17 cellular contexts compared by ENCODE assay signal in genomic region chr11:122192634-122193245, GRCh38.
DNase-seq lines count a peak whose midpoint lies in the region; ATAC-seq and TF ChIP-seq lines count a peak whose summit lies in the region.
"Had no signal": no experiment of that assay in that cellular context is flagged by ENCODE, and none has a peak within 500 bp of the region (broad histone marks: within the 10 kb centered on the region; RNA-seq: fewer than 3 reads in every experiment).

No MANE protein-coding gene starts in this region.

- CTCF ChIA-PET in HEK293T (lab: Yijun Ruan, JAX): no interaction called here

- in situ Hi-C loops in SK-MEL-5 (cut with HindIII; ENCODE audit: low pct_unique_long_range_greater_than_20kb, low sequenced_read_pairs): no loop called here

- POLR2A ChIA-PET in HEK293T (lab: Yijun Ruan, JAX): no interaction called here

- H3K27ac ChIP-seq in tibial artery: peak overlapping the region; percentile 63 to 71

- DNase-seq in activated naive CD4-positive, alpha-beta T cell treated with anti-CD3 and anti-CD28 coated beads, Interleukin-2, amount 50 U/mL, for 72 hours (ENCODE audit: low spot score in 2 of 2): no peak
- DNase-seq in activated naive CD4-positive, alpha-beta T cell (lab: John Stamatoyannopoulos, UW): no peak
- DNase-seq in SK-MEL-5 (ENCODE audit: low read depth, low spot score) (peak; percentile 53), fibroblast of mammary gland (ENCODE audit: low read depth) (peak; percentile 82), tibial artery (no peak), LoVo (ENCODE audit: low spot score) (no peak), HEK293T (ENCODE audit: extremely low spot score) (no peak)
- DNase-seq: ACHN; activated CD4-positive, alpha-beta T cell treated with anti-CD3 and anti-CD28 coated beads for 48 hours; activated naive CD4-positive, alpha-beta T cell treated with anti-CD3 and anti-CD28 coated beads for 36 hours; DMS 273 treated with DMSO at 0.1 percent for 48 hours; hippocampal formation; mesendoderm; NCI-H1436 treated with DMSO at 0.1 percent for 48 hours; NCI-H748 treated with DMSO at 0.1 percent for 48 hours; stimulated activated CD4-positive, alpha-beta T cell treated with anti-CD3 and anti-CD28 coated beads, Interleukin-4, amount 100 ng/mL, for 4 hours had no signal

- H3K36me3 Mint-ChIP-seq in activated naive CD4-positive, alpha-beta T cell treated with anti-CD3 and anti-CD28 coated beads, Interleukin-2, amount 50 U/mL, for 72 hours: no peaks in the 10 kb centered on the region

- H3K27ac Mint-ChIP-seq in activated naive CD4-positive, alpha-beta T cell treated with anti-CD3 and anti-CD28 coated beads, Interleukin-2, amount 50 U/mL, for 72 hours: no peak overlapping the region
- H3K27ac Mint-ChIP-seq: activated naive CD4-positive, alpha-beta T cell treated with anti-CD3 and anti-CD28 coated beads for 36 hours had no signal

- H3K4me3 ChIP-seq in fibroblast of mammary gland (ENCODE audit: control insufficient read depth, low read depth, low read length) (no peak overlapping the region), tibial artery (no peak overlapping the region)

- peak; percentile 48 to 92 for ATAC-seq in activated naive CD4-positive, alpha-beta T cell treated with anti-CD3 and anti-CD28 coated beads, Interleukin-2, amount 50 U/mL, for 72 hours
- ATAC-seq in HG03139 (IDR thresholded peaks at IDR 0.05; ENCODE audit: unreplicated experiment): no peak

- H3K4me1 ChIP-seq in tibial artery: peaks cover 0 to 97% (median 39%) of the 10 kb centered on the region in 4 donors

- TF ChIP-seq CTCF in fibroblast of mammary gland (conservative IDR thresholded peaks at IDR 0.05; ENCODE audit: control insufficient read depth, insufficient read depth, low read depth, low read length) (no peak), tibial artery (IDR thresholded peaks at IDR 0.05) (no peak)

- no peaks in the 10 kb centered on the region for H3K27me3 ChIP-seq in tibial artery

- intact Hi-C loops in tibial artery (cut with DNase I; ENCODE audit: low total_unique reads): no loop called here

- H3K9me3 ChIP-seq in tibial artery: no peaks in the 10 kb centered on the region

- H3K9me3 Mint-ChIP-seq in activated naive CD4-positive, alpha-beta T cell treated with anti-CD3 and anti-CD28 coated beads, Interleukin-2, amount 50 U/mL, for 72 hours: peaks cover 0 to 4% of the 10 kb centered on the region in 2 donors
- H3K9me3 Mint-ChIP-seq: activated naive CD4-positive, alpha-beta T cell treated with anti-CD3 and anti-CD28 coated beads for 36 hours had no signal

- H3K36me3 ChIP-seq in tibial artery: no peaks in the 10 kb centered on the region

TF ChIP-seq in HEK293T, 16 proteins besides CTCF, POLR2A, EP300 and RAD21:
- TF ChIP-seq FOXA1 (IDR thresholded peaks at IDR 0.05): no peak
- no peak for TF ChIP-seq SUZ12 (IDR thresholded peaks at IDR 0.05)
- TF ChIP-seq TARDBP (IDR thresholded peaks at IDR 0.05): no peak
- no peak for TF ChIP-seq HDGF (IDR thresholded peaks at IDR 0.05; ENCODE audit: borderline replicate concordance)
- TF ChIP-seq FOXM1 (IDR thresholded peaks at IDR 0.05; ENCODE audit: borderline replicate concordance): no peak
- no peak for TF ChIP-seq PKNOX1 (IDR thresholded peaks at IDR 0.05)
- TF ChIP-seq SP1 (IDR thresholded peaks at IDR 0.05): no peak
- TF ChIP-seq NFRKB (IDR thresholded peaks at IDR 0.05): no peak
- no peak for TF ChIP-seq CTBP1 (IDR thresholded peaks at IDR 0.05; ENCODE audit: borderline replicate concordance)
- no peak for TF ChIP-seq BHLHE40 (IDR thresholded peaks at IDR 0.05; ENCODE audit: borderline replicate concordance)
- TF ChIP-seq ARNT (IDR thresholded peaks at IDR 0.05): no peak
- no peak for TF ChIP-seq ELF4 (IDR thresholded peaks at IDR 0.05)
- no peak for TF ChIP-seq FOXK2 (IDR thresholded peaks at IDR 0.05)
- TF ChIP-seq ZNF384 (IDR thresholded peaks at IDR 0.05): no peak
- TF ChIP-seq LEF1 (IDR thresholded peaks at IDR 0.05; ENCODE audit: borderline replicate concordance): no peak

Comparison
In these comparisons a context has a peak if more than half of its experiments do, and no peak if none do; other contexts are left out.
1. DNase-seq: peak in SK-MEL-5 (single experiment) and fibroblast of mammary gland (single experiment); none in activated naive CD4-positive, alpha-beta T cell treated with anti-CD3 and anti-CD28 coated beads, Interleukin-2, amount 50 U/mL, for 72 hours (0 of 2), activated naive CD4-positive, alpha-beta T cell (0 of 4), tibial artery (0 of 2), LoVo (single experiment) and HEK293T (single experiment).